ENCODE assay signal across 9 cellular contexts in the genomic region with DNA sequence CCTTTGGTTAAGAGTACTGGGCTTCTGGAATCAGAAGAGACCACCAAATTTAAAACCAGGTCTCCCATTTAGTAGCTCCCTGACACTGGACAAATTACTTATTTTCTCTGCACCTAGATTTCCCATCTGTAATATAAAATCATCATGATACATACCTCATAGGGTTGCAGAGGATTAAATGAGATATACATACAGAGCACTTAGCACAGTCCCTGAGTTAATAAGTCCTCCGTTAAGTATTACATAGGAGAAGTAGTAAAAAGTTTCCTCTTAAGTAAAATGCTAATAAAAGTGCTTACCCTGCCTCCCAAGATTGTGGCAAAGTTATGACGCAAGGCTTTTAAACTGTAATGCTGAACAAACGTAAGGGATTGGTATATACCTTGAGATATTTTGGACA. TPM values are rescaled to one million over a fixed set of nuclear protein-coding genes. Genes with fewer than 3 reads are reported as not detected.
DNase-seq lines count a peak whose midpoint lies in the region; ATAC-seq and TF ChIP-seq lines count a peak whose summit lies in the region.
"Had no signal": no experiment of that assay in that cellular context is flagged by ENCODE, and none has a peak within 500 bp of the region (broad histone marks: within the 10 kb centered on the region; RNA-seq: fewer than 3 reads in every experiment).

No MANE protein-coding gene starts in this region.

- H3K36me3 ChIP-seq in CD4-positive, CD25-positive, alpha-beta regulatory T cell (ENCODE audit: control insufficient read depth, insufficient read depth, low read length): no peaks in the 10 kb centered on the region
- peaks cover 3% of the 10 kb centered on the region; the same call in 1 of the 2 replicates for H3K36me3 ChIP-seq in HAP-1 (replicated peaks)

- peaks cover 0 to 3% (median 0%) of the 10 kb centered on the region in 7 donors for H3K9me3 Mint-ChIP-seq in CD4-positive, CD25-positive, alpha-beta regulatory T cell
- no peaks in the 10 kb centered on the region for H3K9me3 Mint-ChIP-seq in activated CD8-positive, alpha-beta T cell treated with anti-CD3 and anti-CD28 coated beads for 36 hours

- intact Hi-C loops in activated CD8-positive, alpha-beta T cell treated with anti-CD3 and anti-CD28 coated beads for 36 hours (cut with micrococcal nuclease): no loop called here

- H3K27ac ChIP-seq in CD4-positive, CD25-positive, alpha-beta regulatory T cell (ENCODE audit: insufficient read depth, low read length, poor library complexity, severe bottlenecking): peak overlapping the region; percentile 90
- peak overlapping the region; percentile 89 for H3K27ac ChIP-seq in temporal lobe (ENCODE audit: low read depth, low read length)
- H3K27ac ChIP-seq: HL-60 had no signal

- no peaks in the 10 kb centered on the region for H3K27me3 ChIP-seq in CD4-positive, CD25-positive, alpha-beta regulatory T cell (ENCODE audit: control insufficient read depth, insufficient read depth, low read length)
- no peaks in the 10 kb centered on the region for H3K27me3 ChIP-seq in HAP-1 (ENCODE audit: low read depth)

- no peaks in the 10 kb centered on the region for H3K9me3 ChIP-seq in CD4-positive, CD25-positive, alpha-beta regulatory T cell (ENCODE audit: control insufficient read depth in 2 of 2, low read length in 2 of 2)
- H3K9me3 ChIP-seq in HAP-1: no peaks in the 10 kb centered on the region
- H3K9me3 ChIP-seq in iPS-18c (ENCODE audit: control insufficient read depth, insufficient read depth, low read length): no peaks in the 10 kb centered on the region

- peak overlapping the region; percentile 98 to 100 (median 100) for H3K27ac Mint-ChIP-seq in CD4-positive, CD25-positive, alpha-beta regulatory T cell
- peak overlapping the region; percentile 97 for H3K27ac Mint-ChIP-seq in activated CD8-positive, alpha-beta T cell treated with anti-CD3 and anti-CD28 coated beads for 36 hours

- peaks cover 0 to 35% (median 21%) of the 10 kb centered on the region in 4 donors for H3K4me1 Mint-ChIP-seq in CD4-positive, CD25-positive, alpha-beta regulatory T cell
- peaks cover 17% of the 10 kb centered on the region for H3K4me1 Mint-ChIP-seq in activated CD8-positive, alpha-beta T cell treated with anti-CD3 and anti-CD28 coated beads for 36 hours (ENCODE audit: low read depth)

- H3K36me3 Mint-ChIP-seq in CD4-positive, CD25-positive, alpha-beta regulatory T cell: no peaks in the 10 kb centered on the region
- H3K36me3 Mint-ChIP-seq in activated CD8-positive, alpha-beta T cell treated with anti-CD3 and anti-CD28 coated beads for 36 hours (ENCODE audit: low read depth): no peaks in the 10 kb centered on the region

- in situ Hi-C loops in HAP-1 (cut with MboI; ENCODE audit: low sequenced_read_pairs): no loop called here

- DNase-seq in CD4-positive, CD25-positive, alpha-beta regulatory T cell: no peak
- DNase-seq in HAP-1 (ENCODE audit: low spot score in 2 of 2) (peak in 1 of 2 experiments; percentile 23), SHP77 treated with DMSO at 0.1 percent for 48 hours (lab: John Stamatoyannopoulos, UW) (no peak)
- no peak for DNase-seq in activated CD8-positive, alpha-beta T cell treated with anti-CD3 and anti-CD28 coated beads for 36 hours

- peaks cover 10% of the 10 kb centered on the region for H3K4me1 ChIP-seq in CD4-positive, CD25-positive, alpha-beta regulatory T cell (ENCODE audit: control insufficient read depth, insufficient read depth, low read length, poor library complexity, severe bottlenecking)
- peaks cover 16% of the 10 kb centered on the region for H3K4me1 ChIP-seq in HAP-1

- H3K4me3 Mint-ChIP-seq in CD4-positive, CD25-positive, alpha-beta regulatory T cell: peak overlapping the region; percentile 87 to 98 (median 94)
- H3K4me3 Mint-ChIP-seq in activated CD8-positive, alpha-beta T cell treated with anti-CD3 and anti-CD28 coated beads for 36 hours: peak overlapping the region; percentile 83

- CTCF ChIA-PET in activated CD8-positive, alpha-beta T cell treated with anti-CD3 and anti-CD28 coated beads for 36 hours (lab: Charles Lee): no interaction called here

- POLR2A ChIA-PET in activated CD8-positive, alpha-beta T cell treated with anti-CD3 and anti-CD28 coated beads for 36 hours (lab: Charles Lee): interaction anchor here (0.6 kb wide), 1 partner anchor 77 kb away, joined by 4 read pairs; no protein-coding TSS in a partner anchor

- TF ChIP-seq CTCF in activated CD8-positive, alpha-beta T cell treated with anti-CD3 and anti-CD28 coated beads for 36 hours (IDR thresholded peaks at IDR 0.05): no peak

- H3K4me3 ChIP-seq in CD4-positive, CD25-positive, alpha-beta regulatory T cell (ENCODE audit: low read depth, low read length): peak overlapping the region; percentile 93
- H3K4me3 ChIP-seq in HAP-1 (peak overlapping the region; percentile 79), iPS-18c (ENCODE audit: insufficient read depth, low read depth, low read length) (peak overlapping the region; percentile 54)

- ATAC-seq in CD4-positive, CD25-positive, alpha-beta regulatory T cell (ENCODE audit: low read depth in 2 of 2): no peak
- ATAC-seq in activated CD8-positive, alpha-beta T cell treated with anti-CD3 and anti-CD28 coated beads for 36 hours: no peak
- ATAC-seq in GM21423 (IDR thresholded peaks at IDR 0.05; ENCODE audit: unreplicated experiment) (no peak), HG02981 (IDR thresholded peaks at IDR 0.05; ENCODE audit: unreplicated experiment) (no peak)

- H3K27me3 Mint-ChIP-seq in CD4-positive, CD25-positive, alpha-beta regulatory T cell: no peaks in the 10 kb centered on the region
- no peaks in the 10 kb centered on the region for H3K27me3 Mint-ChIP-seq in activated CD8-positive, alpha-beta T cell treated with anti-CD3 and anti-CD28 coated beads for 36 hours

RNA-seq across cellular contexts. Expression of a gene that starts 0.5 kb away (rescaled TPM):
- 8.2 TPM for total RNA-seq in CD4-positive, CD25-positive, alpha-beta regulatory T cell
- polyA plus RNA-seq in CD4-positive, CD25-positive, alpha-beta regulatory T cell: 1 to 10 TPM; 2.5 to 3.5 (median 2.9) TPM
- 1 to 10 TPM; 3.9 to 4.4 TPM for total RNA-seq in activated CD8-positive, alpha-beta T cell treated with anti-CD3 and anti-CD28 coated beads for 36 hours
- total RNA-seq in temporal lobe: 12.0 TPM
